Comparison of ENCODE assay signal across 18 cellular contexts in the genomic region with DNA sequence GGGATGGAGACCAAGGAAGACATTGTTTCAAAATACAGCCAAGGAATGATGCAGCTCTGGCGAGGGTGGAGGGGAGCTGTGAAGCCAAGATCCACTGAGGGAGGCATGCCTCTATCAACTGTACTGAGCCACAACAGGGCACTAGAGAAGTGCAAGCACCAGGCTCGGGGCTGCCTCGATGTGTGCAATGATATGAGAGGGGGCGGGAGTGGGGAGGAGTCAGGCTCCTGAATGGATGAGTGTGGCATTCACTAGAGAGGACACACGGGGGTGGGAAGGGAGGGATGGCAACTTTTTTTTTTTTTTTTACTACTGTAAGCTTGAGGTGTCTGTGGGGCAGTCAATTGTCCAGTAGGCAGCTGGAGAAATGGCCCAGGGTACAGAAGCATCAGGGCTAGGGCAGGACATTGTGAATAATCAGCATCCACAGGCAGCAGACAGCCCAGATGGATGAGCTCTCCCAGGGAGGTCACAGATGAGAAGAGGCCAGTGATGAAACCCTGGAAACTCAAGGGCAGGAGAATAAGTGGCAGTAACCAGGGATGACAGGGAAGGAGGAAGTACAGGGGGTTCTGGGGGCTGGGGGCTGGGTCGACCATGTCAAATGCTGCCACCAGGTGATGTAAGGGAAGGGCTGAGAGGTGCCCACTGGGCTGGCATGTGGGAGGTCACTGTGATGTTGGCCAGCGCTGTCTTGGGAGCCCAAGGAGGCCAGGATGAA. TPM values are rescaled to one million over a fixed set of nuclear protein-coding genes. Genes with fewer than 3 reads are reported as not detected.
DNase-seq lines count a peak whose midpoint lies in the region; ATAC-seq, FAIRE-seq and TF ChIP-seq lines count a peak whose summit lies in the region.
"Had no signal": no experiment of that assay in that cellular context is flagged by ENCODE, and none has a peak within 500 bp of the region (broad histone marks: within the 10 kb centered on the region; RNA-seq: fewer than 3 reads in every experiment).

No MANE protein-coding gene starts in this region.

- H3K9me2 ChIP-seq in SK-N-SH: no peaks in the 10 kb centered on the region

- no peak overlapping the region for H3K9ac ChIP-seq in SK-N-SH
- H3K9ac ChIP-seq in OCI-LY3 (ENCODE audit: low read length): no peak overlapping the region
- H3K9ac ChIP-seq in keratinocyte (ENCODE audit: control insufficient read depth, extremely low read depth, insufficient read depth, low read length): no peak overlapping the region

- TF ChIP-seq EP300 in SK-N-SH (IDR thresholded peaks at IDR 0.05; ENCODE audit: borderline replicate concordance in 1 of 2, low read depth in 1 of 2, low read length in 1 of 2): no peak

- no peaks in the 10 kb centered on the region for H3K9me1 ChIP-seq in keratinocyte (ENCODE audit: control insufficient read depth, extremely low read depth, insufficient read depth, low read length)

- FAIRE-seq in keratinocyte (lab: Jason Lieb, UNC): peak; percentile 39
- FAIRE-seq: GM19239, H54 had no signal

- H3K4me1 ChIP-seq in SK-N-SH (ENCODE audit: control insufficient read depth in 1 of 2, insufficient read depth in 2 of 2, low read depth in 1 of 2, low read length in 1 of 2) (peaks cover 49 to 57% of the 10 kb centered on the region in 2 experiments; a peak in 3 of 4 replicates), OCI-LY3 (ENCODE audit: low read length) (peaks cover 84% of the 10 kb centered on the region), keratinocyte (ENCODE audit: control insufficient read depth, extremely low read depth, insufficient read depth, low read length) (peaks cover 92% of the 10 kb centered on the region)

- H3K36me3 ChIP-seq in SK-N-SH (replicated peaks in 1 of 2; ENCODE audit: control insufficient read depth in 1 of 2, insufficient read depth in 2 of 2, low read length in 1 of 2) (no peaks in the 10 kb centered on the region), OCI-LY3 (replicated peaks; ENCODE audit: low read depth, low read length) (peaks cover 14% of the 10 kb centered on the region), keratinocyte (ENCODE audit: control insufficient read depth in 2 of 2, extremely low read depth in 1 of 2, insufficient read depth in 2 of 2, low read length in 2 of 2) (peaks cover 0 to 4% of the 10 kb centered on the region in 2 experiments)

- no peaks in the 10 kb centered on the region for H3K27me3 ChIP-seq in SK-N-SH (ENCODE audit: insufficient read depth)
- H3K27me3 ChIP-seq in OCI-LY3 (ENCODE audit: low read depth, low read length): no peaks in the 10 kb centered on the region
- H3K27me3 ChIP-seq in keratinocyte (ENCODE audit: control insufficient read depth, extremely low read depth, insufficient read depth, low read length): no peaks in the 10 kb centered on the region

- H3K4me3 ChIP-seq in SK-N-SH (ENCODE audit: low read depth in 2 of 2, low read length in 1 of 2) (no peak overlapping the region), OCI-LY3 (ENCODE audit: low read length) (no peak overlapping the region), keratinocyte (ENCODE audit: control insufficient read depth in 2 of 3, extremely low read depth in 1 of 3, insufficient read depth in 2 of 3, low read depth in 1 of 3, low read length in 3 of 3) (no peak overlapping the region), skin epidermis (no peak overlapping the region)

- 68% methylated on average over 7 of the region's 7 CpGs for WGBS in SK-N-SH (ENCODE audit: low lambda C conversion rate)

- POLR2A ChIA-PET in SK-N-SH (lab: Yijun Ruan, JAX): no interaction called here

- H4K20me1 ChIP-seq in SK-N-SH (ENCODE audit: insufficient read depth): no peaks in the 10 kb centered on the region
- no peaks in the 10 kb centered on the region for H4K20me1 ChIP-seq in OCI-LY3 (ENCODE audit: insufficient read depth, low read length)
- H4K20me1 ChIP-seq in keratinocyte (ENCODE audit: control insufficient read depth, extremely low read depth, insufficient read depth, low read length): no peaks in the 10 kb centered on the region

- H3K27ac ChIP-seq in SK-N-SH (ENCODE audit: low read depth in 2 of 2, low read length in 1 of 2): no peak overlapping the region
- H3K27ac ChIP-seq in OCI-LY3 (ENCODE audit: low read length): peak overlapping the region; percentile 91
- H3K27ac ChIP-seq in keratinocyte (ENCODE audit: control insufficient read depth, insufficient read depth, low read length): no peak overlapping the region
- H3K27ac ChIP-seq in skin epidermis: peak overlapping the region in 12 of 21 experiments; percentile 16 to 95 (median 92)
- H3K27ac ChIP-seq: 22Rv1 had no signal

- intact Hi-C loops in left colon (cut with DNase I, micrococcal nuclease): no loop called here

- no peak for TF ChIP-seq RAD21 in SK-N-SH (IDR thresholded peaks at IDR 0.05; ENCODE audit: low read length)

- ATAC-seq in SK-N-SH treated with all-trans-retinoic acid at 6 μM for 48 hours: no peak
- ATAC-seq in left colon: no peak
- ATAC-seq: natural killer cell had no signal

- no peak for TF ChIP-seq CTCF in SK-N-SH (IDR thresholded peaks at IDR 0.05)
- no peak for TF ChIP-seq CTCF in OCI-LY3 (IDR thresholded peaks at IDR 0.05; ENCODE audit: low read depth, low read length)
- TF ChIP-seq CTCF in keratinocyte (optimal IDR thresholded peaks at IDR 0.05 in 1 of 3, IDR thresholded peaks at IDR 0.05 in 1 of 3, conservative IDR thresholded peaks at IDR 0.05 in 1 of 3; ENCODE audit: extremely low read depth in 1 of 3, insufficient read depth in 2 of 3, low read length in 3 of 3): no peak

- no peaks in the 10 kb centered on the region for H3K9me3 ChIP-seq in SK-N-SH
- no peaks in the 10 kb centered on the region for H3K9me3 ChIP-seq in OCI-LY3 (ENCODE audit: insufficient read depth, low read length)
- H3K9me3 ChIP-seq in keratinocyte (ENCODE audit: control insufficient read depth, low read depth, low read length): no peaks in the 10 kb centered on the region

- H3K4me2 ChIP-seq in SK-N-SH (no peak overlapping the region), OCI-LY3 (ENCODE audit: low read length) (no peak overlapping the region; the same call in 1 of the 2 replicates), keratinocyte (ENCODE audit: control insufficient read depth, extremely low read depth, insufficient read depth, low read depth, low read length) (no peak overlapping the region)

- H3K79me2 ChIP-seq in SK-N-SH (ENCODE audit: insufficient read depth) (no peaks in the 10 kb centered on the region), OCI-LY3 (ENCODE audit: low read length) (peaks cover 21% of the 10 kb centered on the region), keratinocyte (ENCODE audit: control insufficient read depth, insufficient read depth, low read length) (no peaks in the 10 kb centered on the region)

- H3F3A ChIP-seq in SK-N-SH (replicated peaks; ENCODE audit: insufficient read depth): peaks cover 33% of the 10 kb centered on the region

- dilution Hi-C loops in keratinocyte (cut with MboI; ENCODE audit: extremely low pct_ligation_motif_present, low sequenced_read_pairs): no loop called here

- DNase-seq in SK-N-SH: peak; percentile 40
- no peak for DNase-seq in keratinocyte (ENCODE audit: low read depth, low spot score)
- DNase-seq in NCI-H2196 treated with DMSO at 0.1 percent for 48 hours (lab: John Stamatoyannopoulos, UW; ENCODE audit: unreplicated experiment): no peak
- no peak for DNase-seq in left colon
- DNase-seq in NCI-H2107 treated with DMSO at 0.1 percent for 48 hours (lab: John Stamatoyannopoulos, UW; ENCODE audit: unreplicated experiment): no peak
- DNase-seq: activated CD8-positive, alpha-beta memory T cell treated with anti-CD3 and anti-CD28 coated beads, Interleukin-2, amount 50 U/mL, for 4 hours; dermis blood vessel endothelial cell; GDM1; natural killer cell; NCI-H2029 treated with DMSO at 0.1 percent for 48 hours; SIG-M5; substantia nigra had no signal

- no peak overlapping the region for H2AFZ ChIP-seq in SK-N-SH (ENCODE audit: low read depth)
- H2AFZ ChIP-seq in OCI-LY3 (ENCODE audit: low read depth, low read length): no peak overlapping the region
- H2AFZ ChIP-seq in keratinocyte (ENCODE audit: control insufficient read depth, low read length): no peak overlapping the region

- CTCF ChIA-PET in SK-N-SH (lab: Yijun Ruan, JAX): interaction anchor here (1.0 to 1.7 kb wide), 7 partner anchors 11 to 62 kb away, joined by 3 to 7 read pairs (median 3); no protein-coding TSS in a partner anchor

RNA-seq across cellular contexts. Expression of a gene that starts 5.9 kb away (rescaled TPM):
- polyA plus RNA-seq in SK-N-SH (2012; rRNA removed): 19.1 and 20.4 TPM in 2 replicates
- 8.2 and 13.5 TPM in 2 replicates for polyA plus RNA-seq in SK-N-SH (2012; cell fraction: cytosol; rRNA removed)
- polyA plus RNA-seq in SK-N-SH (2012; cell fraction: nucleus; rRNA removed): 27.9 and 28.2 TPM in 2 replicates
- 7.0 to 12.9 TPM (median 9.4 TPM) in 3 replicates for polyA plus RNA-seq in keratinocyte
- polyA plus RNA-seq in keratinocyte (2011; ENCODE audit: low read depth): 1.9 TPM
- 3.8 and 10.0 TPM in 2 replicates for polyA plus RNA-seq in keratinocyte (2011; cell fraction: cytosol; rRNA removed)
- 14.0 and 17.0 TPM in 2 replicates for polyA plus RNA-seq in keratinocyte (2011; cell fraction: nucleus; rRNA removed)
- polyA plus RNA-seq in keratinocyte (2012; ENCODE audit: low replicate concordance): 6.7 and 12.2 TPM in 2 replicates
- 5.5 to 11.7 TPM (median 8.4 TPM) in 3 replicates for polyA minus RNA-seq in keratinocyte
- polyA minus RNA-seq in keratinocyte (2011; cell fraction: cytosol; rRNA and poly(A)+ RNA removed): 14.6 TPM
- 10.2 and 12.7 TPM in 2 replicates for polyA minus RNA-seq in keratinocyte (2011; cell fraction: nucleus; rRNA and poly(A)+ RNA removed)
- total RNA-seq in left colon: 10 to 100 TPM; 10.9 to 15.4 TPM

RNA-seq across cellular contexts. Expression of a gene that starts 8.3 kb away (rescaled TPM):
- polyA plus RNA-seq in SK-N-SH (2012; rRNA removed): 14.0 and 18.4 TPM in 2 replicates
- 7.9 and 12.9 TPM in 2 replicates for polyA plus RNA-seq in SK-N-SH (2012; cell fraction: cytosol; rRNA removed)
- polyA plus RNA-seq in SK-N-SH (2012; cell fraction: nucleus; rRNA removed): 48.3 and 66.5 TPM in 2 replicates
- 20.5 to 44.3 TPM (median 24.9 TPM) in 3 replicates for polyA plus RNA-seq in keratinocyte
- polyA plus RNA-seq in keratinocyte (2011; ENCODE audit: low read depth): 27.9 TPM
- 22.0 and 44.7 TPM in 2 replicates for polyA plus RNA-seq in keratinocyte (2011; cell fraction: cytosol; rRNA removed)
- 81.8 and 110 TPM in 2 replicates for polyA plus RNA-seq in keratinocyte (2011; cell fraction: nucleus; rRNA removed)
- 29.6 and 110 TPM in 2 replicates for polyA plus RNA-seq in keratinocyte (2012; ENCODE audit: low replicate concordance)
- polyA minus RNA-seq in keratinocyte: 42.4 to 149 TPM (median 45.8 TPM) in 3 replicates
- polyA minus RNA-seq in keratinocyte (2011; cell fraction: cytosol; rRNA and poly(A)+ RNA removed): 112 TPM
- polyA minus RNA-seq in keratinocyte (2011; cell fraction: nucleus; rRNA and poly(A)+ RNA removed): 87.6 and 115 TPM in 2 replicates
- 10 to 100 TPM; 26.6 to 28.5 TPM for total RNA-seq in left colon

RNA-seq across cellular contexts. Expression of a gene that starts 60.0 kb away (rescaled TPM):
- polyA plus RNA-seq in SK-N-SH (2012; rRNA removed) (37.5 and 50.3 TPM in 2 replicates), keratinocyte (8.8 to 14.8 TPM (median 9.2 TPM) in 3 replicates)
- polyA plus RNA-seq in SK-N-SH (2012; cell fraction: cytosol; rRNA removed): 36.5 and 50.1 TPM in 2 replicates
- 52.4 and 60.2 TPM in 2 replicates for polyA plus RNA-seq in SK-N-SH (2012; cell fraction: nucleus; rRNA removed)
- polyA plus RNA-seq in keratinocyte (2011; ENCODE audit: low read depth): 3.7 TPM
- 8.2 and 13.2 TPM in 2 replicates for polyA plus RNA-seq in keratinocyte (2011; cell fraction: cytosol; rRNA removed)
- 13.6 and 28.2 TPM in 2 replicates for polyA plus RNA-seq in keratinocyte (2011; cell fraction: nucleus; rRNA removed)
- 10.2 and 14.9 TPM in 2 replicates for polyA plus RNA-seq in keratinocyte (2012; ENCODE audit: low replicate concordance)
- 18.3 to 36.7 TPM (median 23.4 TPM) in 3 replicates for polyA minus RNA-seq in keratinocyte
- 22.6 TPM for polyA minus RNA-seq in keratinocyte (2011; cell fraction: cytosol; rRNA and poly(A)+ RNA removed)
- polyA minus RNA-seq in keratinocyte (2011; cell fraction: nucleus; rRNA and poly(A)+ RNA removed): 13.4 and 20.4 TPM in 2 replicates
- 1 to 10 TPM; 2.0 to 2.5 TPM for total RNA-seq in left colon

Comparison
In these comparisons a context has a peak if more than half of its experiments do, and no peak if none do; other contexts are left out.
1. H3K27ac ChIP-seq: peak in OCI-LY3 (single experiment) and skin epidermis (12 of 21); none in SK-N-SH (0 of 2) and keratinocyte (single experiment).